ENCODE assay signal across 22 cellular contexts in genomic region chr10:33489606-33490176, GRCh38.
"Had no signal": no experiment of that assay in that cellular context is flagged by ENCODE, and none has a peak within 500 bp of the region (broad histone marks: within the 10 kb centered on the region; RNA-seq: fewer than 3 reads in every experiment).

No MANE protein-coding gene starts in this region.

- DNase-seq: activated CD4-positive, alpha-beta T cell treated with anti-CD3 and anti-CD28 coated beads, Interleukin-2, amount 10 ng/mL, durations not matched to agents 24 days and 14 days; activated CD8-positive, alpha-beta T cell treated with anti-CD3 and anti-CD28 coated beads for 36 hours; activated naive CD4-positive, alpha-beta T cell treated with Interleukin-2 at 50 U/mL for 16 hours; activated naive CD8-positive, alpha-beta T cell treated with anti-CD3 and anti-CD28 coated beads, Interleukin-2, amount 10 ng/mL, durations not matched to agents 7 days and 5 days; activated T-cell treated with anti-CD3 and anti-CD28 coated beads, Interleukin-2, amount 50 U/mL, for 1 hour; amygdala; endodermal cell; foreskin fibroblast; glutamatergic neuron; hippocampal formation; islet precursor cell; left colon; midbrain; stimulated activated naive CD8-positive, alpha-beta T cell treated with anti-CD3 and anti-CD28 coated beads, Interleukin-15, Interleukin-2, amounts not matched to agents 100 U/mL and 50 U/mL, for 24 hours; T1000; upper lobe of right lung had no signal

- H3K4me1 ChIP-seq: upper lobe of right lung had no signal

- ATAC-seq: activated CD8-positive, alpha-beta T cell treated with anti-CD3 and anti-CD28 coated beads for 36 hours; activated T-helper 17 cell treated with anti-CD3 and anti-CD28 coated beads, Interleukin-2, amount 50 U/mL, for 72 hours; left colon; stimulated activated naive CD8-positive, alpha-beta T cell treated with anti-CD3 and anti-CD28 coated beads, Interleukin-15, Interleukin-2, amounts not matched to agents 100 U/mL and 50 U/mL, for 24 hours; upper lobe of right lung had no signal

- H3K4me3 ChIP-seq: lung, right atrium auricular region, skin epidermis, suprapubic skin, upper lobe of right lung had no signal

- H3K27me3 ChIP-seq: right atrium auricular region, suprapubic skin, upper lobe of right lung had no signal

- H3K36me3 ChIP-seq: right atrium auricular region, suprapubic skin, upper lobe of right lung had no signal

- H3K27ac ChIP-seq: epithelial cell of prostate, right atrium auricular region, suprapubic skin, upper lobe of right lung had no signal

- H3K9me3 ChIP-seq: right atrium auricular region, suprapubic skin, upper lobe of right lung had no signal
